Comparison of ENCODE assay signal across 21 cellular contexts in the genomic region with DNA sequence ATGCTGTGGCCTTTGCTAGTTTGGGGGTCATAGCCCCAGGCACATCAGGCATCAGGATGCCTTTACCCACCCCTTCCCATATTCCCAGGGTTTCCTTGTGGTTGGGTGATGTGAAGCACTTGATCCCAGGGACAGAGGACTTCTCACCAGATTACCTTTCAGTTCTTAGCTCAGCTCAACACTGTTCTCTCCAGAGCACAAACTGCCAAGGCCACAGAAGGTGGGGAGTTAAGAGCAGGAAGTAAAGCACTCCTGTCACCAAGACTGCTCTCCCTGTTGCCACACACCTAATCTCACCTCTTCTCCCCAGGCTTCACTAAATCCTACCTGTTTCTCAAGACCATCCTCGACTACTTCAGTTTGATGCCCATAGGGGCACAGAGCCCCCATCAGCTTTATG. TPM values are rescaled to one million over a fixed set of nuclear protein-coding genes. Genes with fewer than 3 reads are reported as not detected.
"Had no signal": no experiment of that assay in that cellular context is flagged by ENCODE, and none has a peak within 500 bp of the region (broad histone marks: within the 10 kb centered on the region; RNA-seq: fewer than 3 reads in every experiment).

No MANE protein-coding gene starts in this region.

- H3K9me3 ChIP-seq: gastrocnemius medialis, pancreas, right lobe of liver had no signal

- H3K4me3 Mint-ChIP-seq: immature natural killer cell; memory B cell; mesothelial cell of epicardium; naive B cell; nephron; stimulated activated effector memory CD8-positive, alpha-beta T cell treated with anti-CD3 and anti-CD28 coated beads, Interleukin-12 subunit alpha, Interleukin-12 subunit beta, amount 100 ng/mL, for 72 hours had no signal

- H3K4me1 Mint-ChIP-seq: immature natural killer cell; memory B cell; mesothelial cell of epicardium; naive B cell; stimulated activated effector memory CD8-positive, alpha-beta T cell treated with anti-CD3 and anti-CD28 coated beads, Interleukin-12 subunit alpha, Interleukin-12 subunit beta, amount 100 ng/mL, for 72 hours had no signal

- H3K36me3 ChIP-seq: gastrocnemius medialis, pancreas, right lobe of liver, tibial artery, upper lobe of right lung had no signal

- DNase-seq: central memory CD4-positive, alpha-beta T cell; effector CD4-positive, alpha-beta T cell; gastrocnemius medialis; immature natural killer cell; kidney; left cardiac atrium; naive B cell; occipital lobe; pancreas; right lobe of liver; stimulated activated CD4-positive, alpha-beta T cell treated with anti-CD3 and anti-CD28 coated beads, Interleukin-4, amount 100 ng/mL, for 1 hour; stimulated activated CD8-positive, alpha-beta memory T cell treated with anti-CD3 and anti-CD28 coated beads, Interleukin-4, amount 100 ng/mL, for 48 hours; stimulated activated naive CD8-positive, alpha-beta T cell treated with anti-CD3 and anti-CD28 coated beads, Interleukin-15, Interleukin-2, amounts not matched to agents 100 U/mL and 50 U/mL, for 24 hours; tibial artery; upper lobe of right lung had no signal

- H3K4me3 ChIP-seq: coronary artery, gastrocnemius medialis, pancreas, right lobe of liver, tibial artery, upper lobe of right lung had no signal

- H3K27me3 ChIP-seq: gastrocnemius medialis, pancreas, right lobe of liver, tibial artery had no signal

- H3K27ac ChIP-seq: coronary artery, gastrocnemius medialis, pancreas, right lobe of liver, tibial artery, upper lobe of right lung had no signal

- H3K4me1 ChIP-seq: pancreas, right lobe of liver, upper lobe of right lung had no signal

- H3K27ac Mint-ChIP-seq: immature natural killer cell; memory B cell; mesothelial cell of epicardium; naive B cell; progenitor cell of endocrine pancreas; stimulated activated effector memory CD8-positive, alpha-beta T cell treated with anti-CD3 and anti-CD28 coated beads, Interleukin-12 subunit alpha, Interleukin-12 subunit beta, amount 100 ng/mL, for 72 hours had no signal

- H3K36me3 Mint-ChIP-seq: immature natural killer cell; stimulated activated effector memory CD8-positive, alpha-beta T cell treated with anti-CD3 and anti-CD28 coated beads, Interleukin-12 subunit alpha, Interleukin-12 subunit beta, amount 100 ng/mL, for 72 hours had no signal

- ATAC-seq: gastrocnemius medialis; stimulated activated naive CD8-positive, alpha-beta T cell treated with anti-CD3 and anti-CD28 coated beads, Interleukin-15, Interleukin-2, amounts not matched to agents 100 U/mL and 50 U/mL, for 24 hours; upper lobe of right lung had no signal

RNA-seq across cellular contexts. Expression of gene FHOD3, which starts 25.9 kb away (rescaled TPM):
- polyA plus RNA-seq: immature natural killer cell had no signal
